ENCODE assay signal across 1 cellular context in the genomic region with DNA sequence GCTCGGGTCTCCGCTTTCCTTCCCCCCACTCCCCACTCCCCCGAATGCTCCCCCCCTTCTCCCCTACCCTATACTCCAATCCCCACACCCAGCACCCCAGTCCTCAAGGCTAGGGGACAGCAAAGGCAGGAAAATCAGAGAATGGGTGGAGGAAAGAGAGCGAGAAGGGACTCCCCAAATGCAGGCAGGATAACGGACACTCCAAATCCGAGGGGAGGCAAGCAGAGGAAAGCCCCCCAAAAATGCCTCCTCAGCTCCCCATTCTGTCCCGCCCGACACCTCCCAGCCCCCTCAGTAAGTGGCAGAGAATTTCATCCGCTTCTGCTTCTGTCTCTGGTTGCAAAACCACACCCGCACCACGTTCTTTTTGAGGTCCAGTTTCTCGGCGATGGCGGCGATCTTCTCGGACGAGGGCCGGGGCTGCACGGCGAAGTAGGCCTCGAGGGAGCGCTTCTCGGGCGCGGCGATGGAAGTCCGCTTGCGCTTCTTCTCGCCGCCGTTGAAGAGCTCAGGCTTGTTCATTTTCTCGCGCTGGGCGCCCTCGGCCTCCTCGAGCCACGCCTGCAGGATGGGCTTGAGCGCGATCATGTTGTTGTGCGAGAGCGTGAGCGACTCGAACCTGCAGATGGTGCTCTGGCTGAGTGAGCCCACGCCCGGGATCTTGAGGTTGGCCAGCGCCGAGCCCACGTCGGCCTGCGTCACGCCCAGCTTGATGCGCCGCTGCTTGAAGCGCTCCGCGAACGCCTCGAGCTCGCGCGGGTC.
TF ChIP-seq lines count a peak whose summit lies in the region.

No MANE protein-coding gene starts in this region.

TF ChIP-seq in WTC11, 78 proteins besides CTCF, POLR2A, EP300 and RAD21 (continued from another document):
- TF ChIP-seq FOXP1 (CRISPR knock-in tag; IDR thresholded peaks at IDR 0.05; ENCODE audit: borderline replicate concordance) (peak; percentile 44; the same call in 1 of the 2 replicates), NR2C2 (CRISPR knock-in tag; IDR thresholded peaks at IDR 0.05) (0 out of 2 replicates have a peak, but pooled peaks have one; percentile 27), RORB (CRISPR knock-in tag; IDR thresholded peaks at IDR 0.05) (no peak), MXD4 (CRISPR knock-in tag; IDR thresholded peaks at IDR 0.05; ENCODE audit: borderline replicate concordance) (no peak)
- TF ChIP-seq, protein P1, sequence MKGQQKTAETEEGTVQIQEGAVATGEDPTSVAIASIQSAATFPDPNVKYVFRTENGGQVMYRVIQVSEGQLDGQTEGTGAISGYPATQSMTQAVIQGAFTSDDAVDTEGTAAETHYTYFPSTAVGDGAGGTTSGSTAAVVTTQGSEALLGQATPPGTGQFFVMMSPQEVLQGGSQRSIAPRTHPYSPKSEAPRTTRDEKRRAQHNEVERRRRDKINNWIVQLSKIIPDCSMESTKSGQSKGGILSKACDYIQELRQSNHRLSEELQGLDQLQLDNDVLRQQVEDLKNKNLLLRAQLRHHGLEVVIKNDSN (CRISPR knock-in tag; IDR thresholded peaks at IDR 0.05) = no peak
- TF ChIP-seq, protein P2, sequence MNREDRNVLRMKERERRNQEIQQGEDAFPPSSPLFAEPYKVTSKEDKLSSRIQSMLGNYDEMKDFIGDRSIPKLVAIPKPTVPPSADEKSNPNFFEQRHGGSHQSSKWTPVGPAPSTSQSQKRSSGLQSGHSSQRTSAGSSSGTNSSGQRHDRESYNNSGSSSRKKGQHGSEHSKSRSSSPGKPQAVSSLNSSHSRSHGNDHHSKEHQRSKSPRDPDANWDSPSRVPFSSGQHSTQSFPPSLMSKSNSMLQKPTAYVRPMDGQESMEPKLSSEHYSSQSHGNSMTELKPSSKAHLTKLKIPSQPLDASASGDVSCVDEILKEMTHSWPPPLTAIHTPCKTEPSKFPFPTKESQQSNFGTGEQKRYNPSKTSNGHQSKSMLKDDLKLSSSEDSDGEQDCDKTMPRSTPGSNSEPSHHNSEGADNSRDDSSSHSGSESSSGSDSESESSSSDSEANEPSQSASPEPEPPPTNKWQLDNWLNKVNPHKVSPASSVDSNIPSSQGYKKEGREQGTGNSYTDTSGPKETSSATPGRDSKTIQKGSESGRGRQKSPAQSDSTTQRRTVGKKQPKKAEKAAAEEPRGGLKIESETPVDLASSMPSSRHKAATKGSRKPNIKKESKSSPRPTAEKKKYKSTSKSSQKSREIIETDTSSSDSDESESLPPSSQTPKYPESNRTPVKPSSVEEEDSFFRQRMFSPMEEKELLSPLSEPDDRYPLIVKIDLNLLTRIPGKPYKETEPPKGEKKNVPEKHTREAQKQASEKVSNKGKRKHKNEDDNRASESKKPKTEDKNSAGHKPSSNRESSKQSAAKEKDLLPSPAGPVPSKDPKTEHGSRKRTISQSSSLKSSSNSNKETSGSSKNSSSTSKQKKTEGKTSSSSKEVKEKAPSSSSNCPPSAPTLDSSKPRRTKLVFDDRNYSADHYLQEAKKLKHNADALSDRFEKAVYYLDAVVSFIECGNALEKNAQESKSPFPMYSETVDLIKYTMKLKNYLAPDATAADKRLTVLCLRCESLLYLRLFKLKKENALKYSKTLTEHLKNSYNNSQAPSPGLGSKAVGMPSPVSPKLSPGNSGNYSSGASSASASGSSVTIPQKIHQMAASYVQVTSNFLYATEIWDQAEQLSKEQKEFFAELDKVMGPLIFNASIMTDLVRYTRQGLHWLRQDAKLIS (CRISPR knock-in tag; IDR thresholded peaks at IDR 0.05; ENCODE audit: borderline replicate concordance) = no peak
